In the genomic region with DNA sequence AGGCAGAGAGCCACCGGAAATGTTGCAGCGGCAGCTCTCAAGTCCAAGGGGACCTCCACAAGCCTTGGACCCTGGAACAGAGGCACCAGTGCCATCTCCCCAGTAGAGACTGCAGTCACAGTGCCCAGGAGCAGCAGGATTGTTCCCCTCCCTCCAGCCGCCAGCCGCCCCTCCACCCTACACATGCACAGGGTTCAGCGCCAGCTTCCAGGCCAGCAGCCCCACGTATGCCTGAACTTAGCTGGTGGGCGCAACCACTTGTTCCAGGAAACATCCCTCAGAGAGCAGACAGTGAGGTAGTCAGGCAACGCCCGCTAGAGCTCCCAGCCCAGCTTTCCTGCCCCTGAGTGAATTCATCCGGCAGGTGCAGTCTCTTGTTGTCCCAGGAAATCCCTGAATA, we compare ENCODE assay signal across 17 cellular contexts.
DNase-seq lines count a peak whose midpoint lies in the region; ATAC-seq, FAIRE-seq and TF ChIP-seq lines count a peak whose summit lies in the region.
"Had no signal": no experiment of that assay in that cellular context is flagged by ENCODE, and none has a peak within 500 bp of the region (broad histone marks: within the 10 kb centered on the region; RNA-seq: fewer than 3 reads in every experiment).

No MANE protein-coding gene starts in this region.

- no peaks in the 10 kb centered on the region for H3K27me3 Mint-ChIP-seq in stimulated activated memory B cell treated with anti-CD40 and anti-IgM and Interleukin-4, amounts not matched to agents 10 μg/mL and 1 μg/mL and 100 μg/mL, for 72 hours
- H3K27me3 Mint-ChIP-seq: CD8-positive, alpha-beta memory T cell had no signal

- no peaks in the 10 kb centered on the region for H4K20me1 ChIP-seq in K562 (replicated peaks; ENCODE audit: control insufficient read depth, insufficient read depth, low read length)
- H4K20me1 ChIP-seq: BLaER1 had no signal

- H3K27ac ChIP-seq in K562 (ENCODE audit: extremely low read depth, low read depth, low read length) = peak overlapping the region; percentile 72; the same call in 1 of the 3 replicates
- H3K27ac ChIP-seq: A549, BLaER1, GM23248 had no signal

- H3K4me3 ChIP-seq in K562 = peak overlapping the region; percentile 37
- H3K4me3 ChIP-seq: A549, BLaER1, GM23248 had no signal

- in situ Hi-C loops in K562 (cut with MboI) = no loop called here
- in situ Hi-C loops in ACHN (cut with HindIII; ENCODE audit: low pct_ligation_motif_present, low pct_unique_long_range_greater_than_20kb, low sequenced_read_pairs) = no loop called here

- no peaks in the 10 kb centered on the region for H3K9me3 Mint-ChIP-seq in stimulated activated memory B cell treated with anti-CD40 and anti-IgM and Interleukin-4, amounts not matched to agents 10 μg/mL and 1 μg/mL and 100 μg/mL, for 72 hours

- no peak overlapping the region for H3K4me3 Mint-ChIP-seq in stimulated activated memory B cell treated with anti-CD40 and anti-IgM and Interleukin-4, amounts not matched to agents 10 μg/mL and 1 μg/mL and 100 μg/mL, for 72 hours
- H3K4me3 Mint-ChIP-seq: CD8-positive, alpha-beta memory T cell had no signal

- ATAC-seq in K562 (peak; percentile 72), HG03097 (IDR thresholded peaks at IDR 0.05; ENCODE audit: low FRiP score, unreplicated experiment) (no peak)
- peak; percentile 8 for ATAC-seq in stimulated activated memory B cell treated with anti-CD40 and anti-IgM and Interleukin-4, amounts not matched to agents 10 μg/mL and 1 μg/mL and 100 μg/mL, for 72 hours
- ATAC-seq: A549 had no signal

- CTCF ChIA-PET in K562 (lab: Yijun Ruan, JAX; ENCODE audit: low intra/inter-chr PET ratio) = no interaction called here

- no peak for TF ChIP-seq EP300 in K562 (IDR thresholded peaks at IDR 0.05; ENCODE audit: low read length)

- H3K4me2 ChIP-seq in K562 (ENCODE audit: insufficient read depth, low read length) = peak overlapping the region; percentile 65
- H3K4me2 ChIP-seq: A549, BLaER1 had no signal

- BruUV-seq in K562 (replicated peaks; lab: Mats Ljungman, UMichigan) = no TSS peak

- H3K79me2 ChIP-seq in K562 (ENCODE audit: control insufficient read depth, insufficient read depth, low read length) = no peaks in the 10 kb centered on the region

- no peak overlapping the region for H3K27ac Mint-ChIP-seq in stimulated activated memory B cell treated with anti-CD40 and anti-IgM and Interleukin-4, amounts not matched to agents 10 μg/mL and 1 μg/mL and 100 μg/mL, for 72 hours

- FAIRE-seq in K562 (lab: Jason Lieb, UNC) = no peak
- FAIRE-seq: A549 had no signal

- H3K9ac ChIP-seq in ES-I3 (ENCODE audit: low read depth, low read length) (0 out of 2 replicates have a peak overlapping the region, but pooled peaks have one; percentile 3), K562 (ENCODE audit: insufficient read depth in 1 of 2, low read depth in 2 of 2, low read length in 2 of 2) (peak overlapping the region in 1 of 2 experiments; percentile 79; a peak in 2 of 4 replicates)
- H3K9ac ChIP-seq: BLaER1, GM23248 had no signal

- no peak for TF ChIP-seq CTCF in K562 (IDR thresholded peaks at IDR 0.05 in 2 of 3, conservative IDR thresholded peaks at IDR 0.05 in 1 of 3; ENCODE audit: insufficient read depth in 2 of 3, low read depth in 1 of 3, low read length in 3 of 3)

- DNase-seq in K562 (ENCODE audit: extremely low read depth in 1 of 4, low spot score in 3 of 4) (no peak), ACHN (no peak), NCI-H128 (lab: John Stamatoyannopoulos, UW; ENCODE audit: unreplicated experiment) (no peak)
- DNase-seq: AML-193; CD8-positive, alpha-beta memory T cell; DMS79; EL; GDM1; GM23248; H7; IMR-90; KG1 had no signal

- no peaks in the 10 kb centered on the region for H3K27me3 ChIP-seq in K562 (ENCODE audit: control insufficient read depth in 2 of 2, insufficient read depth in 2 of 2, low read length in 2 of 2)
- H3K27me3 ChIP-seq: BLaER1 had no signal

- H3K4me1 Mint-ChIP-seq in stimulated activated memory B cell treated with anti-CD40 and anti-IgM and Interleukin-4, amounts not matched to agents 10 μg/mL and 1 μg/mL and 100 μg/mL, for 72 hours = no peaks in the 10 kb centered on the region
- H3K4me1 Mint-ChIP-seq: CD8-positive, alpha-beta memory T cell had no signal

- no peak for TF ChIP-seq RAD21 in K562 (CRISPR knock-in tag; conservative IDR thresholded peaks at IDR 0.05 in 1 of 2, IDR thresholded peaks at IDR 0.05 in 1 of 2)

- H3K9me1 ChIP-seq in K562 (ENCODE audit: control insufficient read depth, insufficient read depth, low read length) = no peaks in the 10 kb centered on the region

- H3K9me3 ChIP-seq in ES-I3 (ENCODE audit: control insufficient read depth, insufficient read depth, low read length) = no peaks in the 10 kb centered on the region
- 0 out of 2 replicates have a peak, but pooled peaks cover 2% of the 10 kb centered on the region for H3K9me3 ChIP-seq in K562 (replicated peaks; ENCODE audit: control insufficient read depth, insufficient read depth, low read depth, low read length)
- H3K9me3 ChIP-seq: A549 had no signal

- WGBS in K562 (ENCODE audit: insufficient coverage, low coverage, missing lambda C conversion rate) = 28% methylated on average over 8 of the region's 10 CpGs

- POLR2A ChIA-PET in K562 (lab: Yijun Ruan, JAX) = interaction anchor here (0.6 to 0.9 kb wide), 4 partner anchors 8 to 842 kb away, joined by 3 to 5 read pairs (median 3); no protein-coding TSS in a partner anchor

- H3K36me3 ChIP-seq in ES-I3 (ENCODE audit: insufficient read depth, low read length) (no peaks in the 10 kb centered on the region), K562 (ENCODE audit: control insufficient read depth, insufficient read depth, low read length) (no peaks in the 10 kb centered on the region)
- H3K36me3 ChIP-seq: BLaER1 had no signal

- H3K36me3 Mint-ChIP-seq in stimulated activated memory B cell treated with anti-CD40 and anti-IgM and Interleukin-4, amounts not matched to agents 10 μg/mL and 1 μg/mL and 100 μg/mL, for 72 hours = no peaks in the 10 kb centered on the region
- H3K36me3 Mint-ChIP-seq: CD8-positive, alpha-beta memory T cell had no signal

- no peak for TF ChIP-seq POLR2A in K562 (conservative IDR thresholded peaks at IDR 0.05)

- intact Hi-C loops in K562 (cut with micrococcal nuclease) = no loop called here

- H3K4me1 ChIP-seq in ES-I3 (ENCODE audit: insufficient read depth, low read length) (no peaks in the 10 kb centered on the region), K562 (replicated peaks in 1 of 2; ENCODE audit: control insufficient read depth in 2 of 2, insufficient read depth in 2 of 2, low read length in 2 of 2) (no peaks in the 10 kb centered on the region)
- H3K4me1 ChIP-seq: A549, BLaER1 had no signal

- H2AFZ ChIP-seq in K562 (ENCODE audit: low read depth, low read length) = peak overlapping the region; percentile 72
- H2AFZ ChIP-seq: GM23248 had no signal

TF ChIP-seq in K562, 482 proteins besides CTCF, POLR2A, EP300 and RAD21 (continues in another document):
- TF ChIP-seq POLR2G (IDR thresholded peaks at IDR 0.05; ENCODE audit: low read depth, low read length) = peak; percentile 44; the same call in 1 of the 2 replicates
- TF ChIP-seq RBFOX2 (IDR thresholded peaks at IDR 0.05; ENCODE audit: low read depth, low read length) = peak; percentile 48
- TF ChIP-seq, protein P1, sequence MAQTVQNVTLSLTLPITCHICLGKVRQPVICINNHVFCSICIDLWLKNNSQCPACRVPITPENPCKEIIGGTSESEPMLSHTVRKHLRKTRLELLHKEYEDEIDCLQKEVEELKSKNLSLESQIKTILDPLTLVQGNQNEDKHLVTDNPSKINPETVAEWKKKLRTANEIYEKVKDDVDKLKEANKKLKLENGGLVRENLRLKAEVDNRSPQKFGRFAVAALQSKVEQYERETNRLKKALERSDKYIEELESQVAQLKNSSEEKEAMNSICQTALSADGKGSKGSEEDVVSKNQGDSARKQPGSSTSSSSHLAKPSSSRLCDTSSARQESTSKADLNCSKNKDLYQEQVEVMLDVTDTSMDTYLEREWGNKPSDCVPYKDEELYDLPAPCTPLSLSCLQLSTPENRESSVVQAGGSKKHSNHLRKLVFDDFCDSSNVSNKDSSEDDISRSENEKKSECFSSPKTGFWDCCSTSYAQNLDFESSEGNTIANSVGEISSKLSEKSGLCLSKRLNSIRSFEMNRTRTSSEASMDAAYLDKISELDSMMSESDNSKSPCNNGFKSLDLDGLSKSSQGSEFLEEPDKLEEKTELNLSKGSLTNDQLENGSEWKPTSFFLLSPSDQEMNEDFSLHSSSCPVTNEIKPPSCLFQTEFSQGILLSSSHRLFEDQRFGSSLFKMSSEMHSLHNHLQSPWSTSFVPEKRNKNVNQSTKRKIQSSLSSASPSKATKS (CRISPR knock-in tag; IDR thresholded peaks at IDR 0.05) = no peak
- TF ChIP-seq KLF13 (tag; IDR thresholded peaks at IDR 0.05; ENCODE audit: borderline replicate concordance, low read depth) = no peak
- TF ChIP-seq CC2D1A (IDR thresholded peaks at IDR 0.05) = no peak
- TF ChIP-seq, protein P2, sequence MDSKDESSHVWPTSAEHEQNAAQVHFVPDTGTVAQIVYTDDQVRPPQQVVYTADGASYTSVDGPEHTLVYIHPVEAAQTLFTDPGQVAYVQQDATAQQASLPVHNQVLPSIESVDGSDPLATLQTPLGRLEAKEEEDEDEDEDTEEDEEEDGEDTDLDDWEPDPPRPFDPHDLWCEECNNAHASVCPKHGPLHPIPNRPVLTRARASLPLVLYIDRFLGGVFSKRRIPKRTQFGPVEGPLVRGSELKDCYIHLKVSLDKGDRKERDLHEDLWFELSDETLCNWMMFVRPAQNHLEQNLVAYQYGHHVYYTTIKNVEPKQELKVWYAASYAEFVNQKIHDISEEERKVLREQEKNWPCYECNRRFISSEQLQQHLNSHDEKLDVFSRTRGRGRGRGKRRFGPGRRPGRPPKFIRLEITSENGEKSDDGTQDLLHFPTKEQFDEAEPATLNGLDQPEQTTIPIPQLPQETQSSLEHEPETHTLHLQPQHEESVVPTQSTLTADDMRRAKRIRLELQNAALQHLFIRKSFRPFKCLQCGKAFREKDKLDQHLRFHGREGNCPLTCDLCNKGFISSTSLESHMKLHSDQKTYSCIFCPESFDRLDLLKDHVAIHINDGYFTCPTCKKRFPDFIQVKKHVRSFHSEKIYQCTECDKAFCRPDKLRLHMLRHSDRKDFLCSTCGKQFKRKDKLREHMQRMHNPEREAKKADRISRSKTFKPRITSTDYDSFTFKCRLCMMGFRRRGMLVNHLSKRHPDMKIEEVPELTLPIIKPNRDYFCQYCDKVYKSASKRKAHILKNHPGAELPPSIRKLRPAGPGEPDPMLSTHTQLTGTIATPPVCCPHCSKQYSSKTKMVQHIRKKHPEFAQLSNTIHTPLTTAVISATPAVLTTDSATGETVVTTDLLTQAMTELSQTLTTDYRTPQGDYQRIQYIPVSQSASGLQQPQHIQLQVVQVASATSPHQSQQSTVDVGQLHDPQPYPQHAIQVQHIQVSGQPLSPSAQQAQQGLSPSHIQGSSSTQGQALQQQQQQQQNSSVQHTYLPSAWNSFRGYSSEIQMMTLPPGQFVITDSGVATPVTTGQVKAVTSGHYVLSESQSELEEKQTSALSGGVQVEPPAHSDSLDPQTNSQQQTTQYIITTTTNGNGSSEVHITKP (IDR thresholded peaks at IDR 0.05; ENCODE audit: partially characterized antibody) = peak; percentile 37
- no peak for TF ChIP-seq FOXJ2 (tag; IDR thresholded peaks at IDR 0.05)
